In the genomic region with DNA sequence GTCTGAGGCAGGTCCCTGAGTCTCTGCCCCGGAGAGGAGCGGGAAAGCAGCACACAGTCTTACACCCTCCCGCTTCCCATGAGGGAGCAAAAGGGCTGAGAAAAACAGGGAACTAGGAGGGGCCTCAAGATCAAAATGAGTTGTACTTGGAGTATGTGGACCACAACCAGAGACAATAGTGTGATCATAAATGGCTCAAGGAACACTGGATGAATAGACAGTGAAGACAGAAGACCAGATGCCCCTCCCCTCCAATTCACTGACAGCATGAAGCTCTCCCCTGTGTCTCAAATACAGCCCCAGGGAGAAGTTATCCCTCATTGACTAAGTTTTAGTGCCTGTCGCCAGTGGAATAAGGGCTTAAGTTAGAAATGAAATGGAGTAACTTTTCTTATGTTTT, we compare ENCODE assay signal across 22 cellular contexts.
DNase-seq lines count a peak whose midpoint lies in the region; ATAC-seq and TF ChIP-seq lines count a peak whose summit lies in the region.
"Had no signal": no experiment of that assay in that cellular context is flagged by ENCODE, and none has a peak within 500 bp of the region (broad histone marks: within the 10 kb centered on the region; RNA-seq: fewer than 3 reads in every experiment).

No MANE protein-coding gene starts in this region.

- intact Hi-C loops in PC-3 (cut with micrococcal nuclease) = no loop called here

- BruUV-seq in PC-3 (replicated peaks; lab: Mats Ljungman, UMichigan) = no TSS peak

- POLR2A ChIA-PET in PC-3 (lab: Charles Lee; ENCODE audit: unreplicated experiment) = no interaction called here

- H2AFZ ChIP-seq in PC-3 (ENCODE audit: low read length) = peak overlapping the region; percentile 26; the same call in 1 of the 2 replicates

- TF ChIP-seq CTCF in PC-3 (conservative IDR thresholded peaks at IDR 0.05; ENCODE audit: low read depth, low read length) = no peak

- no peaks in the 10 kb centered on the region for H3K9me2 ChIP-seq in PC-3 (replicated peaks; ENCODE audit: low read length)

- H3K4me1 ChIP-seq in PC-3 (ENCODE audit: insufficient read depth, low read length) = no peaks in the 10 kb centered on the region
- H3K4me1 ChIP-seq: A549; BLaER1 treated with 17β-estradiol and CSF1 and Interleukin-3, amounts not matched to agents 10 nM and 100 nM had no signal

- H4K20me1 ChIP-seq in PC-3 (ENCODE audit: low read length) = no peaks in the 10 kb centered on the region
- H4K20me1 ChIP-seq: BLaER1 treated with 17β-estradiol and CSF1 and Interleukin-3, amounts not matched to agents 10 nM and 100 nM had no signal

- H3K27me3 ChIP-seq in PC-3 (ENCODE audit: low read length) = peaks cover 25% of the 10 kb centered on the region
- H3K27me3 ChIP-seq: BLaER1 treated with 17β-estradiol and CSF1 and Interleukin-3, amounts not matched to agents 10 nM and 100 nM had no signal

- H3K4me2 ChIP-seq in PC-3 (ENCODE audit: low read length) = no peak overlapping the region
- H3K4me2 ChIP-seq: A549; BLaER1 treated with 17β-estradiol and CSF1 and Interleukin-3, amounts not matched to agents 10 nM and 100 nM had no signal

- no peaks in the 10 kb centered on the region for H3K9me3 ChIP-seq in PC-3 (ENCODE audit: low read length)

- H3K9ac ChIP-seq in PC-3 (ENCODE audit: low read length) = no peak overlapping the region
- H3K9ac ChIP-seq: BLaER1 treated with 17β-estradiol and CSF1 and Interleukin-3, amounts not matched to agents 10 nM and 100 nM had no signal

- ATAC-seq in PC-3 (no peak), GM21825 (IDR thresholded peaks at IDR 0.05; ENCODE audit: unreplicated experiment) (no peak), GM18873 (IDR thresholded peaks at IDR 0.05; ENCODE audit: low FRiP score, unreplicated experiment) (no peak)
- ATAC-seq: A549 had no signal

- H3F3A ChIP-seq in PC-3 (ENCODE audit: low read length, unreplicated experiment) = no peaks in the 10 kb centered on the region

- DNase-seq in ELF-1 (ENCODE audit: low read depth, low spot score) (peak; percentile 43), PC-3 (no peak), foreskin melanocyte (peak; percentile 91), UCSD-AML1 (lab: John Stamatoyannopoulos, UW; ENCODE audit: unreplicated experiment) (no peak)
- DNase-seq: AML-193; CD4-positive, alpha-beta memory T cell; CD4-positive, CD25-positive, alpha-beta regulatory T cell; CD8-positive, alpha-beta memory T cell; COR-L47; DMS 273 treated with DMSO at 0.1 percent for 48 hours; DMS153; DMS53; DMS79; DND-41; EL; GF-D8 had no signal

- no peak overlapping the region for H3K27ac ChIP-seq in PC-3 (ENCODE audit: low read length)
- H3K27ac ChIP-seq: 22Rv1; A549; BLaER1 treated with 17β-estradiol and CSF1 and Interleukin-3, amounts not matched to agents 10 nM and 100 nM; C4-2B had no signal

- no peak overlapping the region for H3K4me3 ChIP-seq in PC-3 (ENCODE audit: low read length)
- H3K4me3 ChIP-seq: A549; BLaER1 treated with 17β-estradiol and CSF1 and Interleukin-3, amounts not matched to agents 10 nM and 100 nM had no signal

- H3K36me3 ChIP-seq in PC-3 (ENCODE audit: low read depth, low read length) = no peaks in the 10 kb centered on the region
- H3K36me3 ChIP-seq: BLaER1 treated with 17β-estradiol and CSF1 and Interleukin-3, amounts not matched to agents 10 nM and 100 nM had no signal

- CTCF ChIA-PET in PC-3 (lab: Charles Lee) = no interaction called here

- no peaks in the 10 kb centered on the region for H3K79me2 ChIP-seq in PC-3 (ENCODE audit: low read length)

Comparison
In these comparisons a context has a peak if more than half of its experiments do, and no peak if none do; other contexts are left out.
1. DNase-seq: peak in ELF-1 (single experiment) and foreskin melanocyte (single experiment); none in PC-3 (single experiment) and UCSD-AML1 (single experiment).